ENCODE assay signal across 2 cellular contexts in the genomic region with DNA sequence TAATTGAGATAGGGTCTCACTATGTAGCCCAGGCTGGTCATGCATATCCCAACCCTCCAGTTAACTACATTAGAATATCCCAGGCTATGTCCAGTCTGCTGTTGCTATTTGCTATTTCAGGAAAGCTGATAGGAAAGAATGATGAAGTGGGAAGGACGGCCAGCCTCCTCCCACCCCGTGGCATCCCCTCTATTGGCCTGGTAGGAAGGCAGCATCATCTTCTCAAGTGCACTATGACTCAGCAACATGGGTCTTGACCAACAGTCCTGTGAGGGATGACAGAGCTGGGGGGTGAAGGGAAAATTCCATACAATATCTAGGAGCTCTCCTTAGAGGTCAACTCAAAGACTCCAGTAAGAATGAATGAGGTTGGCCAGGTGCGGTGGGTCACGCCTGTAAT.
TF ChIP-seq lines count a peak whose summit lies in the region.

No MANE protein-coding gene starts in this region.

TF ChIP-seq in IMR-90, 13 proteins besides CTCF, POLR2A, EP300 and RAD21:
- TF ChIP-seq, protein P1, sequence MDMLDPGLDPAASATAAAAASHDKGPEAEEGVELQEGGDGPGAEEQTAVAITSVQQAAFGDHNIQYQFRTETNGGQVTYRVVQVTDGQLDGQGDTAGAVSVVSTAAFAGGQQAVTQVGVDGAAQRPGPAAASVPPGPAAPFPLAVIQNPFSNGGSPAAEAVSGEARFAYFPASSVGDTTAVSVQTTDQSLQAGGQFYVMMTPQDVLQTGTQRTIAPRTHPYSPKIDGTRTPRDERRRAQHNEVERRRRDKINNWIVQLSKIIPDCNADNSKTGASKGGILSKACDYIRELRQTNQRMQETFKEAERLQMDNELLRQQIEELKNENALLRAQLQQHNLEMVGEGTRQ (IDR thresholded peaks at IDR 0.05; ENCODE audit: low read depth, low read length), result no peak
- peak; percentile 75 for TF ChIP-seq NFE2L2 (IDR thresholded peaks at IDR 0.05; ENCODE audit: low read depth, low read length)

TF ChIP-seq in K562, 482 proteins besides CTCF, POLR2A, EP300 and RAD21:
- TF ChIP-seq CHCHD3 (CRISPR knock-in tag; IDR thresholded peaks at IDR 0.05) (no peak), NFE2L1 (tag; IDR thresholded peaks at IDR 0.05; ENCODE audit: borderline replicate concordance, low read depth) (peak; percentile 71; the same call in 1 of the 2 replicates), C11orf30 (IDR thresholded peaks at IDR 0.05; ENCODE audit: low read depth) (peak; percentile 81), ZNF316 (IDR thresholded peaks at IDR 0.05) (peak; percentile 89), TRIM28 (IDR thresholded peaks at IDR 0.05) (no peak), ZNF263 (CRISPR knock-in tag; IDR thresholded peaks at IDR 0.05; ENCODE audit: borderline replicate concordance) (no peak), MAFG (tag; conservative IDR thresholded peaks at IDR 0.05) (peak; percentile 90), MAFF (IDR thresholded peaks at IDR 0.05; ENCODE audit: low read length) (peak; percentile 66), MAFK (IDR thresholded peaks at IDR 0.05; ENCODE audit: low read length) (peak; percentile 63; the same call in 1 of the 2 replicates), RCOR1 (IDR thresholded peaks at IDR 0.05; ENCODE audit: borderline replicate concordance in 1 of 2, low read depth in 2 of 2, low read length in 2 of 2) (peak in 1 of 2 experiments; percentile 47; a peak in 1 of 4 replicates), ZNF224 (CRISPR knock-in tag; IDR thresholded peaks at IDR 0.05) (no peak), ASH1L (IDR thresholded peaks at IDR 0.05; ENCODE audit: borderline replicate concordance, low read depth, partially characterized antibody) (no peak), ZNF282 (CRISPR knock-in tag; IDR thresholded peaks at IDR 0.05) (no peak), NFE2 (IDR thresholded peaks at IDR 0.05; ENCODE audit: low read depth) (peak; percentile 85), ARID4B (CRISPR knock-in tag; IDR thresholded peaks at IDR 0.05) (no peak), DPF2 (IDR thresholded peaks at IDR 0.05) (0 out of 2 replicates have a peak, but pooled peaks have one; percentile 28)
- TF ChIP-seq, protein P2, sequence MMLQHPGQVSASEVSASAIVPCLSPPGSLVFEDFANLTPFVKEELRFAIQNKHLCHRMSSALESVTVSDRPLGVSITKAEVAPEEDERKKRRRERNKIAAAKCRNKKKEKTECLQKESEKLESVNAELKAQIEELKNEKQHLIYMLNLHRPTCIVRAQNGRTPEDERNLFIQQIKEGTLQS (IDR thresholded peaks at IDR 0.05), result peak; percentile 58
- TF ChIP-seq, protein P2 (CRISPR knock-in tag; conservative IDR thresholded peaks at IDR 0.05), result no peak
